In the genomic region with DNA sequence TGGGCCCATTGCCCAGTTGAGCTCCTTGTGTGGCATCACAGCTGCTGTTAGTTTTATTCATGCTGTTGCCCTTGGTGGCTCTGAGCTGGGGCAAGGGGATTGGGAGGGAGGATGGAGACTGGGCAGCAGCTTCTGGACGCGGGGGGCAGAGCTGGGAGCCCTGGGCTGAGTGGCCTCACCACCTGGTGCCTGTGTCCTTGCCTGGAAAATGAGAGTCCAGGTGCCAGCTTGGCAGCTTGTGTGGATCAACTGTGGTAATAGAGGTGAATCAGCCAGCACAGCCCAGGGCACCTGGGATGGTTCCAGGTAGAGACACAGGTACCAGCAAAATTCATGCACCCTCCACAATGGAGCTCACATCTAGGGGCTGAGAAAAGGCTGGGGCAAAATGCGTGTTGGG, we compare ENCODE assay signal across 13 cellular contexts. TPM values are rescaled to one million over a fixed set of nuclear protein-coding genes. Genes with fewer than 3 reads are reported as not detected.
A peak's percentile ranks its signal among the peaks of the same experiment; 100 is the strongest.
DNase-seq lines count a peak whose midpoint lies in the region; TF ChIP-seq lines count a peak whose summit lies in the region.
"Had no signal": no experiment of that assay in that cellular context is flagged by ENCODE, and none has a peak within 500 bp of the region (broad histone marks: within the 10 kb centered on the region; RNA-seq: fewer than 3 reads in every experiment).

No MANE protein-coding gene starts in this region.

- CTCF ChIA-PET in activated naive CD4-positive, alpha-beta T cell treated with anti-CD3 and anti-CD28 coated beads, Interleukin-2, amount 10 ng/mL, durations not matched to agents 7 days and 5 days (lab: Charles Lee), result interaction anchor here (1.2 to 3.5 kb wide), 4 partner anchors 11 to 165 kb away, joined by 3 to 21 read pairs (median 5); no protein-coding TSS in a partner anchor

- no peaks in the 10 kb centered on the region for H3K9me3 ChIP-seq in transverse colon

- DNase-seq in activated naive CD4-positive, alpha-beta T cell treated with anti-CD3 and anti-CD28 coated beads, Interleukin-2, amount 10 ng/mL, durations not matched to agents 7 days and 5 days, result no peak
- peak; percentile 33 for DNase-seq in NCI-H524 treated with DMSO at 0.1 percent for 48 hours (lab: John Stamatoyannopoulos, UW)
- peak; percentile 7 for DNase-seq in transverse colon
- no peak for DNase-seq in NCI-H526 treated with DMSO at 0.1 percent for 48 hours (lab: John Stamatoyannopoulos, UW)
- DNase-seq in NCI-H128 (lab: John Stamatoyannopoulos, UW; ENCODE audit: unreplicated experiment), result no peak
- DNase-seq: DMS153, H9, NCI-H1417, NCI-H1930, NCI-H510A treated with DMSO at 0.1 percent for 48 hours had no signal

- intact Hi-C loops in dendritic cell treated with granulocyte-macrophage colony-stimulating factor and Interleukin-4, amounts not matched to agents 40 ng/mL and 50 ng/mL, for 4 days (cut with micrococcal nuclease), result loop anchor here (5.0 kb wide), 1 partner anchor 161 kb away; a partner anchor contains a TSS
- intact Hi-C loops in transverse colon (cut with DNase I; ENCODE audit: low total_unique reads), result loop anchor here (10.0 kb wide), 2 partner anchors 79 to 191 kb away; a partner anchor contains a TSS

- TF ChIP-seq EP300 in transverse colon (IDR thresholded peaks at IDR 0.05; ENCODE audit: low read depth), result no peak

- H3K27ac Mint-ChIP-seq in activated naive CD4-positive, alpha-beta T cell treated with anti-CD3 and anti-CD28 coated beads, Interleukin-2, amount 50 U/mL, for 24 hours, result peak overlapping the region; percentile 23
- H3K27ac Mint-ChIP-seq in activated naive CD4-positive, alpha-beta T cell treated with anti-CD3 and anti-CD28 coated beads, Interleukin-2, amount 10 ng/mL, durations not matched to agents 7 days and 5 days, result no peak overlapping the region
- H3K27ac Mint-ChIP-seq in dendritic cell treated with granulocyte-macrophage colony-stimulating factor and Interleukin-4, amounts not matched to agents 40 ng/mL and 50 ng/mL, for 4 days, result peak overlapping the region; percentile 62
- H3K27ac Mint-ChIP-seq: H9 had no signal

- no peaks in the 10 kb centered on the region for H3K27me3 Mint-ChIP-seq in activated naive CD4-positive, alpha-beta T cell treated with anti-CD3 and anti-CD28 coated beads, Interleukin-2, amount 50 U/mL, for 24 hours
- peaks cover 31% of the 10 kb centered on the region for H3K27me3 Mint-ChIP-seq in activated naive CD4-positive, alpha-beta T cell treated with anti-CD3 and anti-CD28 coated beads, Interleukin-2, amount 10 ng/mL, durations not matched to agents 7 days and 5 days
- H3K27me3 Mint-ChIP-seq in dendritic cell treated with granulocyte-macrophage colony-stimulating factor and Interleukin-4, amounts not matched to agents 40 ng/mL and 50 ng/mL, for 4 days, result peaks cover 13% of the 10 kb centered on the region

- H3K36me3 ChIP-seq in transverse colon, result no peaks in the 10 kb centered on the region

- no peak overlapping the region for H3K4me3 ChIP-seq in transverse colon

- H3K4me3 Mint-ChIP-seq in activated naive CD4-positive, alpha-beta T cell treated with anti-CD3 and anti-CD28 coated beads, Interleukin-2, amount 50 U/mL, for 24 hours, result no peak overlapping the region
- no peak overlapping the region for H3K4me3 Mint-ChIP-seq in activated naive CD4-positive, alpha-beta T cell treated with anti-CD3 and anti-CD28 coated beads, Interleukin-2, amount 10 ng/mL, durations not matched to agents 7 days and 5 days
- no peak overlapping the region for H3K4me3 Mint-ChIP-seq in dendritic cell treated with granulocyte-macrophage colony-stimulating factor and Interleukin-4, amounts not matched to agents 40 ng/mL and 50 ng/mL, for 4 days
- H3K4me3 Mint-ChIP-seq: H9 had no signal

- no peaks in the 10 kb centered on the region for H3K9me3 Mint-ChIP-seq in activated naive CD4-positive, alpha-beta T cell treated with anti-CD3 and anti-CD28 coated beads, Interleukin-2, amount 50 U/mL, for 24 hours
- H3K9me3 Mint-ChIP-seq in activated naive CD4-positive, alpha-beta T cell treated with anti-CD3 and anti-CD28 coated beads, Interleukin-2, amount 10 ng/mL, durations not matched to agents 7 days and 5 days, result no peaks in the 10 kb centered on the region
- H3K9me3 Mint-ChIP-seq in dendritic cell treated with granulocyte-macrophage colony-stimulating factor and Interleukin-4, amounts not matched to agents 40 ng/mL and 50 ng/mL, for 4 days, result no peaks in the 10 kb centered on the region
- H3K9me3 Mint-ChIP-seq: H9 had no signal

- H3K4me1 ChIP-seq in transverse colon, result peaks cover 6 to 24% (median 24%) of the 10 kb centered on the region in 4 donors

- H3K36me3 Mint-ChIP-seq in activated naive CD4-positive, alpha-beta T cell treated with anti-CD3 and anti-CD28 coated beads, Interleukin-2, amount 50 U/mL, for 24 hours, result no peaks in the 10 kb centered on the region
- no peaks in the 10 kb centered on the region for H3K36me3 Mint-ChIP-seq in activated naive CD4-positive, alpha-beta T cell treated with anti-CD3 and anti-CD28 coated beads, Interleukin-2, amount 10 ng/mL, durations not matched to agents 7 days and 5 days
- peaks cover 11% of the 10 kb centered on the region for H3K36me3 Mint-ChIP-seq in dendritic cell treated with granulocyte-macrophage colony-stimulating factor and Interleukin-4, amounts not matched to agents 40 ng/mL and 50 ng/mL, for 4 days (ENCODE audit: low read depth)

- 94% methylated on average over 3 of the region's 3 CpGs; no CpG with 5 or more reads in 1 of the 2 donors for WGBS in transverse colon (ENCODE audit: low coverage in 1 of 2), 2 donors

- no peak for TF ChIP-seq POLR2A in transverse colon (IDR thresholded peaks at IDR 0.05)

- in situ Hi-C loops in transverse colon (cut with MboI; ENCODE audit: low pct_ligation_motif_present in 1 of 4, low pct_unique_long_range_greater_than_20kb in 1 of 4, low sequenced_read_pairs in 3 of 4), result loop anchor here in 3 of 4 donors (10.0 kb wide), 1 partner anchor 169 kb away; no protein-coding TSS in a partner anchor

- H3K4me1 Mint-ChIP-seq in activated naive CD4-positive, alpha-beta T cell treated with anti-CD3 and anti-CD28 coated beads, Interleukin-2, amount 50 U/mL, for 24 hours, result peaks cover 31% of the 10 kb centered on the region
- H3K4me1 Mint-ChIP-seq in activated naive CD4-positive, alpha-beta T cell treated with anti-CD3 and anti-CD28 coated beads, Interleukin-2, amount 10 ng/mL, durations not matched to agents 7 days and 5 days, result peaks cover 57% of the 10 kb centered on the region
- peaks cover 45% of the 10 kb centered on the region for H3K4me1 Mint-ChIP-seq in dendritic cell treated with granulocyte-macrophage colony-stimulating factor and Interleukin-4, amounts not matched to agents 40 ng/mL and 50 ng/mL, for 4 days (ENCODE audit: low read depth)

- TF ChIP-seq CTCF in transverse colon (IDR thresholded peaks at IDR 0.05), result no peak

- H3K27me3 ChIP-seq in transverse colon, result peaks cover 3% of the 10 kb centered on the region

- H3K27ac ChIP-seq in transverse colon, result no peak overlapping the region
- H3K27ac ChIP-seq: KMS-11 had no signal

RNA-seq across cellular contexts. Expression of a gene that starts 3.6 kb away (rescaled TPM):
- total RNA-seq in transverse colon, result 10 to 100 TPM; 42.6 to 56.9 (median 54.0) TPM

Comparison
In these comparisons a context has a peak if more than half of its experiments do, and no peak if none do; other contexts are left out.
1. DNase-seq: peak in NCI-H524 treated with DMSO at 0.1 percent for 48 hours (single experiment) and transverse colon (single experiment); none in activated naive CD4-positive, alpha-beta T cell treated with anti-CD3 and anti-CD28 coated beads, Interleukin-2, amount 10 ng/mL, durations not matched to agents 7 days and 5 days (single experiment), NCI-H526 treated with DMSO at 0.1 percent for 48 hours (single experiment) and NCI-H128 (single experiment).